ENCODE assay signal across 8 cellular contexts in the genomic region with DNA sequence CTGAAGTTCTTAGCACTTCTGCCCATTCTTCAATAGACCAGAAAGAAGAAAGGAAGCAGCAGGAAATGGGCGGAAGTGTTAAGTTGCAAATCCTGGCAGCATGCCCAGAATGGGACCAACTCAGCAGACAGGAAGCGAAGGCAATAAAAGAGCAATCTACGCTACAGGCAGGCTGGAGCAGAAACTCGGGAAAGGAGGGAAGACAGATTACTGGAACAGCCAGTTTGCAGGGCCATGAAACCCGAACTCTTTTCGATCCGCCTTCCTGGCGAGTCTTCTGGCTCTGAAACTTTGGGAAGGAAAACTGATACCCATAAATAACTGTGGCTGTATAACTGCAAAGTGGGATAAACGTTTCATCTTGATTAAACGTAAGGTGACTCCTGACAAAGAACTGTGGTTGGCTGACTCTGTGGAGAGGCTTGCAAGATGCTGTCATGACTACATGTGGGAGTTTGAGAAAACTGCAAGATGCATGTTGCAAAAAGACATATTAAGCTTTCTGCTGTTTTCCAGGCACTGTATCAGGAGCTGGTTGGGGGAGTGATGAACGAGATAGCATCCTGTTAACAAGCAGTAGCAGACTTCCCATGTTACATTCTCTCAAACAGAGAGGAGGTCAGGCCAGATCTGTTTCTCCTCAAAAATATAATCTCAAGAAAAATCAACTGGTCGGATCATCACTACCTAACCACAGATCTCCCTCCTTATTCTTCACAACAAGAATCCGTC.
A peak's percentile ranks its signal among the peaks of the same experiment; 100 is the strongest.
DNase-seq lines count a peak whose midpoint lies in the region; ATAC-seq, FAIRE-seq and TF ChIP-seq lines count a peak whose summit lies in the region.

No MANE protein-coding gene starts in this region.

- no peaks in the 10 kb centered on the region for H3K79me2 ChIP-seq in OCI-LY7 (ENCODE audit: insufficient read depth, low read depth, low read length)

- H3K27ac ChIP-seq in OCI-LY7 (ENCODE audit: low read depth, low read length, poor library complexity, severe bottlenecking) = no peak overlapping the region
- no peak overlapping the region for H3K27ac ChIP-seq in small intestine (ENCODE audit: low read depth in 1 of 2, low read length in 1 of 2)

- TF ChIP-seq CTCF in AG10803 (conservative IDR thresholded peaks at IDR 0.05; ENCODE audit: low read length) (no peak), OCI-LY7 (conservative IDR thresholded peaks at IDR 0.05; ENCODE audit: low read length) (no peak)

- DNase-seq in AG10803 (ENCODE audit: low read depth) (peak; percentile 96), HT-29 (ENCODE audit: low spot score) (peak; percentile 95), OCI-LY7 (ENCODE audit: low spot score) (peak; percentile 10), left ventricle myocardium superior (peak; percentile 71), small intestine (peak; percentile 92)
- DNase-seq in activated naive CD4-positive, alpha-beta T cell treated with Interleukin-2 at 50 U/mL for 16 hours = peak; percentile 50

- H2AFZ ChIP-seq in OCI-LY7 (ENCODE audit: low read length) = no peak overlapping the region

- no TSS peak for BruUV-seq in OCI-LY7 (replicated peaks; lab: Mats Ljungman, UMichigan)

- H3K27me3 ChIP-seq in small intestine (ENCODE audit: control insufficient read depth in 2 of 2, insufficient read depth in 2 of 2, low read length in 2 of 2) = no peaks in the 10 kb centered on the region

- WGBS in small intestine, 3 donors = 19 to 21% (median 20%) methylated on average over 13 of the region's 13 CpGs

- intact Hi-C loops in OCI-LY7 (cut with micrococcal nuclease; ENCODE audit: unreplicated experiment) (no loop called here), left ventricle myocardium superior (cut with micrococcal nuclease) (no loop called here)

- CTCF ChIA-PET in OCI-LY7 (lab: Charles Lee; ENCODE audit: unreplicated experiment) = no interaction called here

- FAIRE-seq in small intestine (lab: Jason Lieb, UNC) = peak; percentile 23

- POLR2A ChIA-PET in OCI-LY7 (lab: Charles Lee) = no interaction called here

- 0 out of 2 replicates have a peak overlapping the region, but pooled peaks have one; percentile 4 for H3K4me2 ChIP-seq in OCI-LY7 (ENCODE audit: low read length)

- peak overlapping the region; percentile 7 for H3K4me3 ChIP-seq in AG10803 (ENCODE audit: low read length)
- no peak overlapping the region for H3K4me3 ChIP-seq in OCI-LY7 (ENCODE audit: low read depth, low read length, poor library complexity, severe bottlenecking)
- H3K4me3 ChIP-seq in small intestine (ENCODE audit: low read depth in 1 of 2, low read length in 2 of 2) = no peak overlapping the region

- H3K4me1 ChIP-seq in OCI-LY7 (ENCODE audit: insufficient read depth, low read length, poor library complexity, severe bottlenecking) = peaks cover 10% of the 10 kb centered on the region
- peaks cover 0 to 7% of the 10 kb centered on the region in 2 donors for H3K4me1 ChIP-seq in small intestine (ENCODE audit: control insufficient read depth in 2 of 2, insufficient read depth in 1 of 2, low read depth in 1 of 2, low read length in 1 of 2)

- H3K9me3 ChIP-seq in OCI-LY7 (ENCODE audit: low read length) (no peaks in the 10 kb centered on the region), small intestine (ENCODE audit: control insufficient read depth, low read depth) (no peaks in the 10 kb centered on the region)

- H4K20me1 ChIP-seq in OCI-LY7 (ENCODE audit: insufficient read depth, low read length) = no peaks in the 10 kb centered on the region

- H3K36me3 ChIP-seq in OCI-LY7 (ENCODE audit: insufficient read depth, low read length) (no peaks in the 10 kb centered on the region), small intestine (ENCODE audit: control insufficient read depth in 2 of 2, insufficient read depth in 2 of 2, low read length in 2 of 2) (no peaks in the 10 kb centered on the region)

- no peaks in the 10 kb centered on the region for H3K9me2 ChIP-seq in OCI-LY7 (ENCODE audit: insufficient read depth, low read length)

- ATAC-seq in left ventricle myocardium superior (peak; percentile 85), HG03108 (IDR thresholded peaks at IDR 0.05; ENCODE audit: unreplicated experiment) (no peak), HG03457 (IDR thresholded peaks at IDR 0.05; ENCODE audit: unreplicated experiment) (no peak)

Comparison
In these comparisons a context has a peak if more than half of its experiments do, and no peak if none do; other contexts are left out.
1. DNase-seq: peak in every context shown above with its lines; median percentile 96 in AG10803; 95 in HT-29; 92 in small intestine; 71 in left ventricle myocardium superior; 50 in activated naive CD4-positive, alpha-beta T cell treated with Interleukin-2 at 50 U/mL for 16 hours; 10 in OCI-LY7.